In genomic region chr7:35781200-35781701, GRCh38 we compare ENCODE assay signal across 24 cellular contexts. TPM values are rescaled to one million over a fixed set of nuclear protein-coding genes. Genes with fewer than 3 reads are reported as not detected.
DNase-seq lines count a peak whose midpoint lies in the region; ATAC-seq and TF ChIP-seq lines count a peak whose summit lies in the region.
"Had no signal": no experiment of that assay in that cellular context is flagged by ENCODE, and none has a peak within 500 bp of the region (broad histone marks: within the 10 kb centered on the region; RNA-seq: fewer than 3 reads in every experiment).

No MANE protein-coding gene starts in this region.

- H3K9me2 ChIP-seq in GM23248 (ENCODE audit: insufficient read depth), result no peaks in the 10 kb centered on the region
- H3K9me2 ChIP-seq: SK-N-SH had no signal

- no peaks in the 10 kb centered on the region for H3K36me3 ChIP-seq in GM23248 (ENCODE audit: low read depth)
- no peaks in the 10 kb centered on the region for H3K36me3 ChIP-seq in body of pancreas (replicated peaks in 1 of 2; ENCODE audit: insufficient read depth in 1 of 2, low read depth in 2 of 2)

- no peaks in the 10 kb centered on the region for H3K36me3 Mint-ChIP-seq in activated naive CD4-positive, alpha-beta T cell treated with anti-CD3 and anti-CD28 coated beads, Interleukin-2, amount 10 ng/mL, durations not matched to agents 7 days and 5 days
- H3K36me3 Mint-ChIP-seq: CD4-positive, alpha-beta memory T cell; mesothelial cell of epicardium had no signal

- H2AFZ ChIP-seq in GM23248, result no peak overlapping the region

- H3K27me3 ChIP-seq in GM23248 (replicated peaks; ENCODE audit: insufficient read depth) (no peaks in the 10 kb centered on the region), body of pancreas (no peaks in the 10 kb centered on the region)

- ATAC-seq in omental fat pad (ENCODE audit: low FRiP score) (peak; percentile 48), body of pancreas (no peak)
- ATAC-seq: Panc1 had no signal

- TF ChIP-seq CTCF in omental fat pad (IDR thresholded peaks at IDR 0.05), result no peak
- TF ChIP-seq CTCF in body of pancreas (IDR thresholded peaks at IDR 0.05), result no peak

- H4K20me1 ChIP-seq in GM23248 (ENCODE audit: insufficient read depth), result no peaks in the 10 kb centered on the region

- H3K9me3 ChIP-seq in GM23248 (ENCODE audit: low read depth) (no peaks in the 10 kb centered on the region), body of pancreas (no peaks in the 10 kb centered on the region)
- H3K9me3 ChIP-seq: SK-N-SH had no signal

- H3K4me1 ChIP-seq in GM23248 (ENCODE audit: insufficient read depth) (no peaks in the 10 kb centered on the region), body of pancreas (no peaks in the 10 kb centered on the region)

- H3K4me1 Mint-ChIP-seq in activated naive CD4-positive, alpha-beta T cell treated with anti-CD3 and anti-CD28 coated beads, Interleukin-2, amount 10 ng/mL, durations not matched to agents 7 days and 5 days, result no peaks in the 10 kb centered on the region
- H3K4me1 Mint-ChIP-seq: CD4-positive, alpha-beta memory T cell; mesothelial cell of epicardium; nephron had no signal

- peaks cover 4% of the 10 kb centered on the region; the same call in 1 of the 2 replicates for H3F3A ChIP-seq in GM23248 (ENCODE audit: insufficient read depth)

- H3K9ac ChIP-seq in GM23248, result no peak overlapping the region
- H3K9ac ChIP-seq: KMS-11, SK-N-SH had no signal

- H3K4me2 ChIP-seq in GM23248 (ENCODE audit: unreplicated experiment), result no peak overlapping the region
- H3K4me2 ChIP-seq: KMS-11, SK-N-SH had no signal

- no peaks in the 10 kb centered on the region for H3K9me3 Mint-ChIP-seq in activated naive CD4-positive, alpha-beta T cell treated with anti-CD3 and anti-CD28 coated beads, Interleukin-2, amount 10 ng/mL, durations not matched to agents 7 days and 5 days
- H3K9me3 Mint-ChIP-seq: CD4-positive, alpha-beta memory T cell; mesothelial cell of epicardium; nephron; T-helper 2 cell treated with Interferon-gamma antibody and Interleukin-4, amounts not matched to agents 5 μg/mL and 100 μg/mL, for 36 hours had no signal

- no peak overlapping the region for H3K27ac ChIP-seq in GM23248
- H3K27ac ChIP-seq in body of pancreas, result no peak overlapping the region
- H3K27ac ChIP-seq: KMS-11 had no signal

- intact Hi-C loops in body of pancreas (cut with DNase I), result no loop called here

- WGBS in GM23248 (ENCODE audit: low coverage in 1 of 2, low lambda C conversion rate in 2 of 2, missing lambda C conversion rate in 2 of 2), 2 experiments, result 49% methylated on average over 3 of the region's 3 CpGs
- 65% methylated on average over 3 of the region's 3 CpGs for WGBS in body of pancreas, 2 donors

- in situ Hi-C loops in GM23248 (cut with MboI) (no loop called here), G401 (cut with HindIII; ENCODE audit: low sequenced_read_pairs) (no loop called here)

- H3K4me3 ChIP-seq in GM23248 (no peak overlapping the region), body of pancreas (no peak overlapping the region)

- TF ChIP-seq POLR2A in body of pancreas (IDR thresholded peaks at IDR 0.05), result no peak

- POLR2A ChIA-PET in HEK293T (lab: Yijun Ruan, JAX), result no interaction called here

- no peaks in the 10 kb centered on the region for H3K79me2 ChIP-seq in GM23248 (ENCODE audit: insufficient read depth)

- H3K27ac Mint-ChIP-seq in activated naive CD4-positive, alpha-beta T cell treated with anti-CD3 and anti-CD28 coated beads, Interleukin-2, amount 10 ng/mL, durations not matched to agents 7 days and 5 days, result no peak overlapping the region
- H3K27ac Mint-ChIP-seq: CD4-positive, alpha-beta memory T cell; mesothelial cell of epicardium; nephron; T-helper 2 cell treated with Interferon-gamma antibody and Interleukin-4, amounts not matched to agents 5 μg/mL and 100 μg/mL, for 36 hours had no signal

- no peak overlapping the region for H3K4me3 Mint-ChIP-seq in activated naive CD4-positive, alpha-beta T cell treated with anti-CD3 and anti-CD28 coated beads, Interleukin-2, amount 10 ng/mL, durations not matched to agents 7 days and 5 days
- H3K4me3 Mint-ChIP-seq: CD4-positive, alpha-beta memory T cell; mesothelial cell of epicardium; nephron; T-helper 2 cell treated with Interferon-gamma antibody and Interleukin-4, amounts not matched to agents 5 μg/mL and 100 μg/mL, for 36 hours had no signal

- CTCF ChIA-PET in activated naive CD4-positive, alpha-beta T cell treated with anti-CD3 and anti-CD28 coated beads, Interleukin-2, amount 10 ng/mL, durations not matched to agents 7 days and 5 days (lab: Charles Lee), result no interaction called here
- CTCF ChIA-PET in HEK293T (lab: Yijun Ruan, JAX), result no interaction called here

- DNase-seq in GM23248 (peak; percentile 31), amniotic epithelial cell (ENCODE audit: low read depth) (peak; percentile 97), foreskin melanocyte (peak; percentile 85), omental fat pad (ENCODE audit: low spot score) (no peak), body of pancreas (no peak), HEK293T (ENCODE audit: extremely low spot score) (no peak), G401 (ENCODE audit: low spot score) (no peak)
- no peak for DNase-seq in activated naive CD4-positive, alpha-beta T cell treated with anti-CD3 and anti-CD28 coated beads, Interleukin-2, amount 10 ng/mL, durations not matched to agents 7 days and 5 days
- DNase-seq: activated CD4-positive, alpha-beta T cell treated with anti-CD3 and anti-CD28 coated beads, Interleukin-2, amount 50 U/mL, for 4 hours; activated gamma-delta T cell treated with Interleukin-2 at 50 U/mL for 16 hours; CD4-positive, alpha-beta memory T cell; DMS53; GOT3; NCI-H1930; NCI-H2227 treated with DMSO at 0.1 percent for 48 hours; SK-N-SH; small intestine; stimulated activated naive CD4-positive, alpha-beta T cell treated with Interleukin-2 at 50 U/mL for 16 hours; trophoblast cell had no signal

- H3K27me3 Mint-ChIP-seq in activated naive CD4-positive, alpha-beta T cell treated with anti-CD3 and anti-CD28 coated beads, Interleukin-2, amount 10 ng/mL, durations not matched to agents 7 days and 5 days, result no peaks in the 10 kb centered on the region
- H3K27me3 Mint-ChIP-seq: CD4-positive, alpha-beta memory T cell had no signal

TF ChIP-seq in HEK293T, 16 proteins besides CTCF, POLR2A, EP300 and RAD21:
- TF ChIP-seq SUZ12 (IDR thresholded peaks at IDR 0.05) (no peak), PKNOX1 (IDR thresholded peaks at IDR 0.05) (no peak), ELF4 (IDR thresholded peaks at IDR 0.05) (no peak), ZNF384 (IDR thresholded peaks at IDR 0.05) (no peak), FOXA1 (IDR thresholded peaks at IDR 0.05) (no peak), SP1 (IDR thresholded peaks at IDR 0.05) (no peak), NFRKB (IDR thresholded peaks at IDR 0.05) (no peak), LEF1 (IDR thresholded peaks at IDR 0.05; ENCODE audit: borderline replicate concordance) (no peak)

RNA-seq across cellular contexts. Expression of gene SEPTIN7, which starts 19.6 kb away (rescaled TPM):
- total RNA-seq in GM23248 (2014; rRNA removed; shearing (Covaris generic)), result 368 and 405 TPM in 2 replicates
- polyA plus RNA-seq in GM23248 (2016; fragmentation: Nextera tagmentation; extraction: Ambion mirVana), result 509 and 521 TPM in 2 replicates
- total RNA-seq in omental fat pad, result 100 to 1,000 TPM; 157 to 252 (median 192) TPM
- total RNA-seq in body of pancreas, result 10 to 100 TPM; 23.1 to 56.3 TPM
- total RNA-seq in G401 (2014; rRNA removed; shearing (Covaris generic)), result 149 and 244 TPM in 2 replicates

Comparison
In these comparisons a context has a peak if more than half of its experiments do, and no peak if none do; other contexts are left out.
1. DNase-seq: peak in GM23248 (single experiment), amniotic epithelial cell (single experiment) and foreskin melanocyte (single experiment); none in omental fat pad (single experiment), activated naive CD4-positive, alpha-beta T cell treated with anti-CD3 and anti-CD28 coated beads, Interleukin-2, amount 10 ng/mL, durations not matched to agents 7 days and 5 days (single experiment), body of pancreas (0 of 4), HEK293T (single experiment) and G401 (single experiment).